ENCODE assay signal across 12 cellular contexts in the genomic region with DNA sequence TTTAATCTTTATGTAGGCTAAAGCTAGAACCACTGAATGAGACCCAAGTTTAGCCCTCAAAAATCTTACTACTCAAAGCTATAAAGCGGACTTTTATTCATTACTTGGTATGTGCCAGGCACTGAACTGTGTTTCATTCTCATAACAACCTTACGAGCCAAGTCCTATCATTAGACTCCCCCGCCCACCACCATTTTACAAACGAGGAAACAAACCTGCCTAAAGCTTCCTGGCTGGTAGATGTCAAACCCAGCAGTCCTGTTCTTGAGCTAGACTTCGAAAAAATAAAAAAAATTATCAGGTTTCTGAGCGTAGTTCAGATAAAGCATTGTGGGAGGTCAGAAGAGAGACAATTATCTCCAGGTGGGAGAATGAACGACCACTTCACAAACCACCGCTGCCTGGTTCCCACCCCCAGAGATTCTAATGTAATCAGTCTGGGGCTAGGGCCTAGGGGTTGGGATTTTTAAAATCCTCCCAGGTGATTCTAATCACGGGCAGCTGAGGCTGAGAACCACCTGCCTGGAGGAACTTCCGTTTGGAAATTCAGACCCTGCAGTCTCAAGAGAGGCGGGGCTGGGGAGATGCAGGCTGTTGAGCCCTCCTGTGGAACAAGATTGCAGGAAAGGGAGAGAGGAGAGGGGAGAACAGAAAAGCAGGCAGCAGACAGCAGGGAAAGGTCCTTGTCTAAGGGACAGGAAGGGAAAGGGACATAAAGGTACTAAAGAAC. TPM values are rescaled to one million over a fixed set of nuclear protein-coding genes. Genes with fewer than 3 reads are reported as not detected.
DNase-seq lines count a peak whose midpoint lies in the region; ATAC-seq and TF ChIP-seq lines count a peak whose summit lies in the region.
"Had no signal": no experiment of that assay in that cellular context is flagged by ENCODE, and none has a peak within 500 bp of the region (broad histone marks: within the 10 kb centered on the region; RNA-seq: fewer than 3 reads in every experiment).

No MANE protein-coding gene starts in this region.

- H3K9ac ChIP-seq in SK-N-SH = peak overlapping the region; percentile 76

- WGBS in SK-N-SH (ENCODE audit: low lambda C conversion rate) = 78% methylated on average over 11 of the region's 11 CpGs
- WGBS in upper lobe of left lung, 2 donors = 67 to 71% methylated on average over 10 to 11 of the region's 11 CpGs

- no peak overlapping the region for H3K4me3 ChIP-seq in SK-N-SH (ENCODE audit: low read depth in 2 of 2, low read length in 1 of 2)
- no peak overlapping the region for H3K4me3 ChIP-seq in left lung
- H3K4me3 ChIP-seq in upper lobe of left lung = peak overlapping the region in 1 of 4 donors; percentile 7

- H3K4me3 Mint-ChIP-seq in activated T-helper 17 cell treated with anti-CD3 and anti-CD28 coated beads, Interleukin-2, amount 50 U/mL, for 72 hours = no peak overlapping the region
- H3K4me3 Mint-ChIP-seq: activated CD4-positive, alpha-beta T cell treated with anti-CD3 and anti-CD28 coated beads, Interleukin-2, amount 10 ng/mL, durations not matched to agents 24 days and 14 days; central memory CD8-positive, alpha-beta T cell had no signal

- no peaks in the 10 kb centered on the region for H3K9me3 Mint-ChIP-seq in activated T-helper 17 cell treated with anti-CD3 and anti-CD28 coated beads, Interleukin-2, amount 50 U/mL, for 72 hours
- H3K9me3 Mint-ChIP-seq: activated CD4-positive, alpha-beta T cell treated with anti-CD3 and anti-CD28 coated beads, Interleukin-2, amount 10 ng/mL, durations not matched to agents 24 days and 14 days; central memory CD8-positive, alpha-beta T cell; naive B cell had no signal

- DNase-seq in SK-N-SH (no peak), left lung (no peak), upper lobe of left lung (no peak), OCI-M2 (lab: John Stamatoyannopoulos, UW; ENCODE audit: unreplicated experiment) (no peak)
- DNase-seq: activated CD4-positive, alpha-beta T cell treated with anti-CD3 and anti-CD28 coated beads, Interleukin-2, amount 10 ng/mL, durations not matched to agents 24 days and 14 days; naive B cell; NCI-H2171 treated with DMSO at 0.1 percent for 48 hours had no signal

- H3K27me3 ChIP-seq in SK-N-SH (ENCODE audit: insufficient read depth) (no peaks in the 10 kb centered on the region), left lung (no peaks in the 10 kb centered on the region), upper lobe of left lung (no peaks in the 10 kb centered on the region)

- H3K4me2 ChIP-seq in SK-N-SH = peak overlapping the region; percentile 68

- H3K9me2 ChIP-seq in SK-N-SH = no peaks in the 10 kb centered on the region

- TF ChIP-seq POLR2A in upper lobe of left lung (IDR thresholded peaks at IDR 0.05) = no peak

- TF ChIP-seq CTCF in SK-N-SH (IDR thresholded peaks at IDR 0.05) = no peak
- no peak for TF ChIP-seq CTCF in left lung (IDR thresholded peaks at IDR 0.05)
- no peak for TF ChIP-seq CTCF in upper lobe of left lung (IDR thresholded peaks at IDR 0.05)

- H4K20me1 ChIP-seq in SK-N-SH (ENCODE audit: insufficient read depth) = no peaks in the 10 kb centered on the region

- POLR2A ChIA-PET in SK-N-SH (lab: Yijun Ruan, JAX) = no interaction called here

- H2AFZ ChIP-seq in SK-N-SH (ENCODE audit: low read depth) = no peak overlapping the region

- H3K27ac Mint-ChIP-seq in activated T-helper 17 cell treated with anti-CD3 and anti-CD28 coated beads, Interleukin-2, amount 50 U/mL, for 72 hours = peak overlapping the region; percentile 73
- H3K27ac Mint-ChIP-seq: activated CD4-positive, alpha-beta T cell treated with anti-CD3 and anti-CD28 coated beads, Interleukin-2, amount 10 ng/mL, durations not matched to agents 24 days and 14 days; naive B cell had no signal

- intact Hi-C loops in left lung (cut with DNase I) = no loop called here

- no peaks in the 10 kb centered on the region for H3K36me3 ChIP-seq in SK-N-SH (replicated peaks in 1 of 2; ENCODE audit: control insufficient read depth in 1 of 2, insufficient read depth in 2 of 2, low read length in 1 of 2)
- no peaks in the 10 kb centered on the region for H3K36me3 ChIP-seq in left lung
- H3K36me3 ChIP-seq in upper lobe of left lung = no peaks in the 10 kb centered on the region

- H3F3A ChIP-seq in SK-N-SH (replicated peaks; ENCODE audit: insufficient read depth) = peaks cover 52% of the 10 kb centered on the region

- H3K79me2 ChIP-seq in SK-N-SH (ENCODE audit: insufficient read depth) = no peaks in the 10 kb centered on the region

- H3K4me1 ChIP-seq in SK-N-SH (ENCODE audit: control insufficient read depth in 1 of 2, insufficient read depth in 2 of 2, low read depth in 1 of 2, low read length in 1 of 2) = peaks cover 5 to 54% of the 10 kb centered on the region in 2 experiments
- peaks cover 20 to 36% of the 10 kb centered on the region in 2 donors for H3K4me1 ChIP-seq in left lung
- peaks cover 6 to 24% (median 9%) of the 10 kb centered on the region in 4 donors for H3K4me1 ChIP-seq in upper lobe of left lung

- ATAC-seq in SK-N-SH treated with all-trans-retinoic acid at 6 μM for 48 hours = no peak
- no peak for ATAC-seq in activated T-helper 17 cell treated with anti-CD3 and anti-CD28 coated beads, Interleukin-2, amount 50 U/mL, for 72 hours (replicated peaks)
- ATAC-seq in left lung = no peak
- ATAC-seq in upper lobe of left lung (ENCODE audit: low FRiP score in 2 of 2) = no peak
- no peak for ATAC-seq in GM21390 (IDR thresholded peaks at IDR 0.05; ENCODE audit: unreplicated experiment)
- ATAC-seq in GM18907 (IDR thresholded peaks at IDR 0.05; ENCODE audit: unreplicated experiment) = no peak

- TF ChIP-seq EP300 in SK-N-SH (IDR thresholded peaks at IDR 0.05; ENCODE audit: borderline replicate concordance in 1 of 2, low read depth in 1 of 2, low read length in 1 of 2) (no peak), upper lobe of left lung (IDR thresholded peaks at IDR 0.05) (no peak)

- H3K27ac ChIP-seq in SK-N-SH (ENCODE audit: low read depth in 2 of 2, low read length in 1 of 2) (peak overlapping the region; percentile 72 to 97; a peak in 3 of 4 replicates), left lung (peak overlapping the region; percentile 75), upper lobe of left lung (peak overlapping the region; percentile 45 to 80 (median 65))

- TF ChIP-seq RAD21 in SK-N-SH (IDR thresholded peaks at IDR 0.05; ENCODE audit: low read length) = no peak

- H3K36me3 Mint-ChIP-seq in activated T-helper 17 cell treated with anti-CD3 and anti-CD28 coated beads, Interleukin-2, amount 50 U/mL, for 72 hours (ENCODE audit: low read depth) = no peaks in the 10 kb centered on the region
- H3K36me3 Mint-ChIP-seq: naive B cell had no signal

- CTCF ChIA-PET in SK-N-SH (lab: Yijun Ruan, JAX) = interaction anchor here (0.7 to 0.9 kb wide), 2 partner anchors 23 to 77 kb away, joined by 3 to 6 read pairs; no protein-coding TSS in a partner anchor

- no peaks in the 10 kb centered on the region for H3K9me3 ChIP-seq in SK-N-SH
- H3K9me3 ChIP-seq in left lung = no peaks in the 10 kb centered on the region
- H3K9me3 ChIP-seq in upper lobe of left lung = no peaks in the 10 kb centered on the region

- peaks cover 25% of the 10 kb centered on the region for H3K4me1 Mint-ChIP-seq in activated T-helper 17 cell treated with anti-CD3 and anti-CD28 coated beads, Interleukin-2, amount 50 U/mL, for 72 hours
- H3K4me1 Mint-ChIP-seq: central memory CD8-positive, alpha-beta T cell; naive B cell had no signal

- H3K27me3 Mint-ChIP-seq in activated T-helper 17 cell treated with anti-CD3 and anti-CD28 coated beads, Interleukin-2, amount 50 U/mL, for 72 hours = no peaks in the 10 kb centered on the region
- H3K27me3 Mint-ChIP-seq: activated CD4-positive, alpha-beta T cell treated with anti-CD3 and anti-CD28 coated beads, Interleukin-2, amount 10 ng/mL, durations not matched to agents 24 days and 14 days had no signal

TF ChIP-seq in SK-N-SH, 30 proteins besides CTCF, POLR2A, EP300 and RAD21 (continues in another document):
- TF ChIP-seq, protein P1, sequence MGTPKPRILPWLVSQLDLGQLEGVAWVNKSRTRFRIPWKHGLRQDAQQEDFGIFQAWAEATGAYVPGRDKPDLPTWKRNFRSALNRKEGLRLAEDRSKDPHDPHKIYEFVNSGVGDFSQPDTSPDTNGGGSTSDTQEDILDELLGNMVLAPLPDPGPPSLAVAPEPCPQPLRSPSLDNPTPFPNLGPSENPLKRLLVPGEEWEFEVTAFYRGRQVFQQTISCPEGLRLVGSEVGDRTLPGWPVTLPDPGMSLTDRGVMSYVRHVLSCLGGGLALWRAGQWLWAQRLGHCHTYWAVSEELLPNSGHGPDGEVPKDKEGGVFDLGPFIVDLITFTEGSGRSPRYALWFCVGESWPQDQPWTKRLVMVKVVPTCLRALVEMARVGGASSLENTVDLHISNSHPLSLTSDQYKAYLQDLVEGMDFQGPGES (IDR thresholded peaks at IDR 0.05; ENCODE audit: low read depth, low read length) = no peak
- TF ChIP-seq NFIC (IDR thresholded peaks at IDR 0.05; ENCODE audit: borderline replicate concordance) (no peak), TAF1 (IDR thresholded peaks at IDR 0.05; ENCODE audit: borderline replicate concordance, low read depth, low read length) (no peak), FOXJ3 (CRISPR knock-in tag; IDR thresholded peaks at IDR 0.05) (no peak)

TF ChIP-seq in SK-N-SH treated with all-trans-retinoic acid at 6 μM for 48 hours, 23 proteins besides CTCF, POLR2A, EP300 and RAD21:
- TF ChIP-seq SNAI2 (CRISPR knock-in tag; IDR thresholded peaks at IDR 0.05) = no peak
- no peak for TF ChIP-seq PATZ1 (CRISPR knock-in tag; IDR thresholded peaks at IDR 0.05; ENCODE audit: borderline replicate concordance)
- TF ChIP-seq TCF4 (CRISPR knock-in tag; IDR thresholded peaks at IDR 0.05; ENCODE audit: borderline replicate concordance) = no peak

RNA-seq across cellular contexts. Expression of gene ADTRP, which starts 8.6 kb away (rescaled TPM):
- 0.84 and 1.2 TPM in 2 replicates for polyA plus RNA-seq in SK-N-SH (2012; rRNA removed)
- polyA plus RNA-seq in SK-N-SH (2012; cell fraction: cytosol; rRNA removed) = 0.35 and 0.53 TPM in 2 replicates
- 0.72 and 1.6 TPM in 2 replicates for polyA plus RNA-seq in SK-N-SH (2012; cell fraction: nucleus; rRNA removed)
- 10 to 100 TPM; 47.7 to 81.3 TPM for total RNA-seq in activated T-helper 17 cell treated with anti-CD3 and anti-CD28 coated beads, Interleukin-2, amount 50 U/mL, for 72 hours
- total RNA-seq in left lung (10 to 100 TPM in 1 of 2 donors, 1 to 10 TPM in 1; 7.1 to 11.4 TPM), upper lobe of left lung (10 to 100 TPM in 4 of 6 donors, 1 to 10 TPM in 2; 3.8 to 21.1 (median 12.8) TPM)
